In genomic region chr4:189124149-189124758, GRCh38 we compare ENCODE assay signal across 9 cellular contexts.
A peak's percentile ranks its signal among the peaks of the same experiment; 100 is the strongest.
DNase-seq lines count a peak whose midpoint lies in the region; ATAC-seq and TF ChIP-seq lines count a peak whose summit lies in the region.
"Had no signal": no experiment of that assay in that cellular context is flagged by ENCODE, and none has a peak within 500 bp of the region (broad histone marks: within the 10 kb centered on the region; RNA-seq: fewer than 3 reads in every experiment).

No MANE protein-coding gene starts in this region.

- H3K79me2 ChIP-seq in Karpas-422 (ENCODE audit: low read length) = no peaks in the 10 kb centered on the region

- TF ChIP-seq POLR2A in body of pancreas (IDR thresholded peaks at IDR 0.05) = no peak

- no peak overlapping the region for H3K4me3 ChIP-seq in Karpas-422 (ENCODE audit: low read length)
- no peak overlapping the region for H3K4me3 ChIP-seq in body of pancreas
- H3K4me3 ChIP-seq in liver (ENCODE audit: low read depth in 1 of 3, low read length in 3 of 3) = no peak overlapping the region
- H3K4me3 ChIP-seq in CD8-positive, alpha-beta memory T cell (ENCODE audit: low read length) = no peak overlapping the region

- peaks cover 12% of the 10 kb centered on the region for H3K9me3 Mint-ChIP-seq in natural killer cell treated with Interleukin-12 subunit alpha and Interleukin-12 subunit beta and Interleukin-15 and Interleukin-18, amount 100 ng/mL, for 72 hours
- H3K9me3 Mint-ChIP-seq in CD8-positive, alpha-beta memory T cell = peaks cover 6 to 29% (median 21%) of the 10 kb centered on the region in 5 donors

- H3K4me1 ChIP-seq in Karpas-422 (ENCODE audit: low read length) (peaks cover 8% of the 10 kb centered on the region), body of pancreas (no peaks in the 10 kb centered on the region), liver (ENCODE audit: control insufficient read depth in 4 of 4, insufficient read depth in 4 of 4, low read length in 3 of 4) (no peaks in the 10 kb centered on the region)
- H3K4me1 ChIP-seq in CD8-positive, alpha-beta memory T cell (ENCODE audit: insufficient read depth, low read length) = no peaks in the 10 kb centered on the region

- H3K36me3 ChIP-seq in Karpas-422 (ENCODE audit: insufficient read depth, low read length) (no peaks in the 10 kb centered on the region), body of pancreas (replicated peaks in 1 of 2; ENCODE audit: insufficient read depth in 1 of 2, low read depth in 2 of 2) (no peaks in the 10 kb centered on the region), liver (ENCODE audit: control insufficient read depth in 4 of 4, insufficient read depth in 3 of 4, low read depth in 1 of 4, low read length in 3 of 4) (no peaks in the 10 kb centered on the region)
- H3K36me3 ChIP-seq in CD8-positive, alpha-beta memory T cell (ENCODE audit: insufficient read depth, low read length) = no peaks in the 10 kb centered on the region

- H3K36me3 Mint-ChIP-seq in natural killer cell treated with Interleukin-12 subunit alpha and Interleukin-12 subunit beta and Interleukin-15 and Interleukin-18, amount 100 ng/mL, for 72 hours = peaks cover 7% of the 10 kb centered on the region
- H3K36me3 Mint-ChIP-seq in CD8-positive, alpha-beta memory T cell = no peaks in the 10 kb centered on the region
- H3K36me3 Mint-ChIP-seq: activated naive CD8-positive, alpha-beta T cell treated with anti-CD3 and anti-CD28 coated beads, Interleukin-2, amount 10 ng/mL, durations not matched to agents 7 days and 5 days had no signal

- DNase-seq in AG08396 (ENCODE audit: low spot score) (peak; percentile 40), Karpas-422 (peak; percentile 75), body of pancreas (peak in 2 of 4 donors; percentile 15 to 27), HuH-7 (ENCODE audit: low spot score) (no peak)
- no peak for DNase-seq in natural killer cell treated with Interleukin-12 subunit alpha and Interleukin-12 subunit beta and Interleukin-15 and Interleukin-18, amount 100 ng/mL, for 72 hours (ENCODE audit: low spot score)
- no peak for DNase-seq in CD8-positive, alpha-beta memory T cell
- DNase-seq: activated naive CD8-positive, alpha-beta T cell treated with anti-CD3 and anti-CD28 coated beads, Interleukin-2, amount 10 ng/mL, durations not matched to agents 7 days and 5 days had no signal

- peak; percentile 61 to 63 for TF ChIP-seq RAD21 in liver (IDR thresholded peaks at IDR 0.05)

- H3K9ac ChIP-seq in Karpas-422 (ENCODE audit: low read length) = no peak overlapping the region
- no peak overlapping the region for H3K9ac ChIP-seq in liver (ENCODE audit: low read depth in 1 of 2, low read length in 2 of 2)

- peak in 6 of 7 experiments; percentile 22 to 47 (median 35) for TF ChIP-seq CTCF in body of pancreas (IDR thresholded peaks at IDR 0.05)
- peak; percentile 37 for TF ChIP-seq CTCF in liver (IDR thresholded peaks at IDR 0.05; ENCODE audit: low read depth, low read length, missing input control)

- no peaks in the 10 kb centered on the region for H3K9me3 ChIP-seq in Karpas-422 (ENCODE audit: low read length)
- no peaks in the 10 kb centered on the region for H3K9me3 ChIP-seq in body of pancreas
- no peaks in the 10 kb centered on the region for H3K9me3 ChIP-seq in liver (ENCODE audit: control insufficient read depth in 4 of 4, low read length in 3 of 4)
- no peaks in the 10 kb centered on the region for H3K9me3 ChIP-seq in CD8-positive, alpha-beta memory T cell (ENCODE audit: low read length)

- ATAC-seq in body of pancreas (no peak), GM18867 (IDR thresholded peaks at IDR 0.05; ENCODE audit: unreplicated experiment) (no peak)
- no peak for ATAC-seq in natural killer cell treated with Interleukin-12 subunit alpha and Interleukin-12 subunit beta and Interleukin-15 and Interleukin-18, amount 100 ng/mL, for 72 hours

- H3K9me2 ChIP-seq in Karpas-422 (replicated peaks; ENCODE audit: insufficient read depth, low read length) = no peaks in the 10 kb centered on the region

- no peak overlapping the region for H3K4me3 Mint-ChIP-seq in natural killer cell treated with Interleukin-12 subunit alpha and Interleukin-12 subunit beta and Interleukin-15 and Interleukin-18, amount 100 ng/mL, for 72 hours
- no peak overlapping the region for H3K4me3 Mint-ChIP-seq in CD8-positive, alpha-beta memory T cell
- H3K4me3 Mint-ChIP-seq: activated naive CD8-positive, alpha-beta T cell treated with anti-CD3 and anti-CD28 coated beads, Interleukin-2, amount 10 ng/mL, durations not matched to agents 7 days and 5 days had no signal

- no peaks in the 10 kb centered on the region for H3K4me1 Mint-ChIP-seq in natural killer cell treated with Interleukin-12 subunit alpha and Interleukin-12 subunit beta and Interleukin-15 and Interleukin-18, amount 100 ng/mL, for 72 hours (ENCODE audit: low read depth in 2 of 2)
- H3K4me1 Mint-ChIP-seq in CD8-positive, alpha-beta memory T cell = no peaks in the 10 kb centered on the region
- H3K4me1 Mint-ChIP-seq: activated naive CD8-positive, alpha-beta T cell treated with anti-CD3 and anti-CD28 coated beads, Interleukin-2, amount 10 ng/mL, durations not matched to agents 7 days and 5 days had no signal

- H3K27ac Mint-ChIP-seq in natural killer cell treated with Interleukin-12 subunit alpha and Interleukin-12 subunit beta and Interleukin-15 and Interleukin-18, amount 100 ng/mL, for 72 hours = no peak overlapping the region
- peak overlapping the region in 1 of 8 donors; percentile 26 for H3K27ac Mint-ChIP-seq in CD8-positive, alpha-beta memory T cell
- H3K27ac Mint-ChIP-seq: activated naive CD8-positive, alpha-beta T cell treated with anti-CD3 and anti-CD28 coated beads, Interleukin-2, amount 10 ng/mL, durations not matched to agents 7 days and 5 days had no signal

- CTCF ChIA-PET in CD8-positive, alpha-beta memory T cell (lab: Charles Lee) = no interaction called here

- no peak overlapping the region for H3K27ac ChIP-seq in Karpas-422 (ENCODE audit: low read length)
- no peak overlapping the region for H3K27ac ChIP-seq in body of pancreas
- no peak overlapping the region for H3K27ac ChIP-seq in liver (ENCODE audit: low read depth in 1 of 2, low read length in 2 of 2)
- H3K27ac ChIP-seq in CD8-positive, alpha-beta memory T cell (ENCODE audit: low read depth, low read length) = no peak overlapping the region

- H3K27me3 ChIP-seq in Karpas-422 (ENCODE audit: low read length) (no peaks in the 10 kb centered on the region), body of pancreas (no peaks in the 10 kb centered on the region), liver (ENCODE audit: control insufficient read depth in 4 of 4, insufficient read depth in 4 of 4, low read length in 3 of 4) (no peaks in the 10 kb centered on the region)
- H3K27me3 ChIP-seq in CD8-positive, alpha-beta memory T cell (ENCODE audit: insufficient read depth, low read length, poor library complexity, severe bottlenecking) = no peaks in the 10 kb centered on the region

- intact Hi-C loops in body of pancreas (cut with DNase I) = no loop called here

- H3K27me3 Mint-ChIP-seq in natural killer cell treated with Interleukin-12 subunit alpha and Interleukin-12 subunit beta and Interleukin-15 and Interleukin-18, amount 100 ng/mL, for 72 hours = no peaks in the 10 kb centered on the region
- H3K27me3 Mint-ChIP-seq in CD8-positive, alpha-beta memory T cell = no peaks in the 10 kb centered on the region
- H3K27me3 Mint-ChIP-seq: activated naive CD8-positive, alpha-beta T cell treated with anti-CD3 and anti-CD28 coated beads, Interleukin-2, amount 10 ng/mL, durations not matched to agents 7 days and 5 days had no signal

- H2AFZ ChIP-seq in Karpas-422 (ENCODE audit: low read length) = no peak overlapping the region

- H4K20me1 ChIP-seq in Karpas-422 (ENCODE audit: insufficient read depth, low read depth, low read length) = no peaks in the 10 kb centered on the region

- POLR2A ChIA-PET in CD8-positive, alpha-beta memory T cell (lab: Charles Lee) = no interaction called here

- WGBS in body of pancreas, 2 donors = 28 to 32% methylated on average over 10 of the region's 10 CpGs
- 47% methylated on average over 10 of the region's 10 CpGs for WGBS in liver

- peak overlapping the region; percentile 7 for H3K4me2 ChIP-seq in Karpas-422 (ENCODE audit: low read depth, low read length, poor library complexity, severe bottlenecking)

TF ChIP-seq in liver, 16 proteins besides CTCF, POLR2A, EP300 and RAD21 (continues in another document):
- no peak for TF ChIP-seq JUND (IDR thresholded peaks at IDR 0.05)
- no peak for TF ChIP-seq YY1 (IDR thresholded peaks at IDR 0.05)
- TF ChIP-seq REST (IDR thresholded peaks at IDR 0.05) = no peak
- no peak for TF ChIP-seq TAF1 (conservative IDR thresholded peaks at IDR 0.05)
- no peak for TF ChIP-seq MAX (IDR thresholded peaks at IDR 0.05)
- TF ChIP-seq HNF4G (IDR thresholded peaks at IDR 0.05) = no peak
- TF ChIP-seq GABPA (IDR thresholded peaks at IDR 0.05 in 1 of 2, conservative IDR thresholded peaks at IDR 0.05 in 1 of 2) = no peak
- TF ChIP-seq FOXA2 (IDR thresholded peaks at IDR 0.05) = no peak
- TF ChIP-seq SP1 (IDR thresholded peaks at IDR 0.05) = no peak

Comparison
In these comparisons a context has a peak if more than half of its experiments do, and no peak if none do; other contexts are left out.
1. DNase-seq: peak in AG08396 (single experiment) and Karpas-422 (single experiment); none in HuH-7 (single experiment), natural killer cell treated with Interleukin-12 subunit alpha and Interleukin-12 subunit beta and Interleukin-15 and Interleukin-18, amount 100 ng/mL, for 72 hours (single experiment) and CD8-positive, alpha-beta memory T cell (0 of 5).